Comparison of ENCODE assay signal across 8 cellular contexts in genomic region chr12:123232472-123232806, GRCh38. TPM values are rescaled to one million over a fixed set of nuclear protein-coding genes. Genes with fewer than 3 reads are reported as not detected.
DNase-seq lines count a peak whose midpoint lies in the region; ATAC-seq, FAIRE-seq and TF ChIP-seq lines count a peak whose summit lies in the region.

No MANE protein-coding gene starts in this region.

- in situ Hi-C loops in K562 (cut with MboI) (loop anchor here (10.0 kb wide), 1 partner anchor 358 kb away; no protein-coding TSS in a partner anchor), HepG2 (cut with HindIII; ENCODE audit: extremely low pct_ligation_motif_present, low pct_unique_long_range_greater_than_20kb) (loop anchor here (5.0 to 25.0 kb wide), 2 partner anchors 190 to 370 kb away; no protein-coding TSS in a partner anchor), transverse colon (cut with MboI; ENCODE audit: low pct_ligation_motif_present in 1 of 4, low pct_unique_long_range_greater_than_20kb in 1 of 4, low sequenced_read_pairs in 3 of 4) (loop anchor here in 3 of 4 donors (10.0 to 25.0 kb wide), 3 partner anchors 195 to 370 kb away; partner anchors contain the start of gene OGFOD2 (in 2 of the 3))

- H3K36me3 ChIP-seq in K562 (ENCODE audit: control insufficient read depth, insufficient read depth, low read length) (peaks cover 55% of the 10 kb centered on the region), HepG2 (replicated peaks in 1 of 2; ENCODE audit: control insufficient read depth in 1 of 2, insufficient read depth in 2 of 2, low read length in 2 of 2) (peaks cover 0 to 12% of the 10 kb centered on the region in 2 experiments; a peak in 1 of 5 replicates), transverse colon (no peaks in the 10 kb centered on the region)

- FAIRE-seq in K562 (lab: Jason Lieb, UNC) (no peak), HepG2 (lab: Jason Lieb, UNC) (no peak)

- no peak for DNase-seq in AG04449 (ENCODE audit: low read depth, low spot score)
- no peak for DNase-seq in K562 (ENCODE audit: extremely low read depth in 1 of 4, low spot score in 3 of 4)
- DNase-seq in HepG2 (ENCODE audit: low spot score) = no peak
- DNase-seq in transverse colon = no peak
- DNase-seq in glomerular visceral epithelial cell (ENCODE audit: extremely low spot score) = no peak
- DNase-seq in NCI-H2107 treated with DMSO at 0.1 percent for 48 hours (lab: John Stamatoyannopoulos, UW; ENCODE audit: unreplicated experiment) = no peak

- intact Hi-C loops in K562 (cut with micrococcal nuclease) = loop anchor here (5.0 to 10.0 kb wide), 5 partner anchors 85 to 875 kb away; no protein-coding TSS in a partner anchor
- intact Hi-C loops in HepG2 (cut with micrococcal nuclease; ENCODE audit: unreplicated experiment) = loop anchor here (5.0 kb wide), 2 partner anchors 250 to 265 kb away; partner anchors contain the start of genes ABCB9 and ARL6IP4
- intact Hi-C loops in transverse colon (cut with DNase I; ENCODE audit: low total_unique reads) = loop anchor here (10.0 kb wide), 1 partner anchor 258 kb away; the partner anchor contains the start of gene OGFOD2

- TF ChIP-seq RAD21 in K562 (CRISPR knock-in tag; conservative IDR thresholded peaks at IDR 0.05 in 1 of 2, IDR thresholded peaks at IDR 0.05 in 1 of 2) (no peak), HepG2 (CRISPR knock-in tag; IDR thresholded peaks at IDR 0.05) (no peak)

- peak overlapping the region; percentile 94 for H3K27ac ChIP-seq in K562 (ENCODE audit: extremely low read depth, low read depth, low read length)
- peak overlapping the region; percentile 89 for H3K27ac ChIP-seq in HepG2 (ENCODE audit: extremely low read length, insufficient read depth, low read length)
- H3K27ac ChIP-seq in transverse colon = peak overlapping the region; percentile 93 to 96 (median 94)

- CTCF ChIA-PET in AG04449 (lab: Yijun Ruan, JAX) (interaction anchor here (0.8 to 13.0 kb wide), 8 partner anchors 8 to 241 kb away, joined by 3 to 312 read pairs (median 4); no protein-coding TSS in a partner anchor), K562 (lab: Yijun Ruan, JAX; ENCODE audit: low intra/inter-chr PET ratio) (no interaction called here), HepG2 (lab: Yijun Ruan, JAX; ENCODE audit: low intra/inter-chr PET ratio, low total read pairs) (no interaction called here)

- TF ChIP-seq POLR2A in K562 (conservative IDR thresholded peaks at IDR 0.05) (no peak), HepG2 (IDR thresholded peaks at IDR 0.05; ENCODE audit: insufficient read depth in 1 of 2, low read depth in 2 of 2, low read length in 2 of 2) (no peak), transverse colon (IDR thresholded peaks at IDR 0.05) (no peak)

- H3K79me2 ChIP-seq in K562 (ENCODE audit: control insufficient read depth, insufficient read depth, low read length) (peaks cover 94% of the 10 kb centered on the region), HepG2 (ENCODE audit: insufficient read depth, low read length) (peaks cover 70% of the 10 kb centered on the region)

- H3K4me2 ChIP-seq in K562 (ENCODE audit: insufficient read depth, low read length) (peak overlapping the region; percentile 95), HepG2 (ENCODE audit: low read depth, low read length) (peak overlapping the region; percentile 77)

- no peaks in the 10 kb centered on the region for H3K27me3 ChIP-seq in K562 (ENCODE audit: control insufficient read depth in 2 of 2, insufficient read depth in 2 of 2, low read length in 2 of 2)
- H3K27me3 ChIP-seq in HepG2 (ENCODE audit: control insufficient read depth in 1 of 2, insufficient read depth in 2 of 2, low read length in 2 of 2) = no peaks in the 10 kb centered on the region; a peak in 1 of 5 replicates
- H3K27me3 ChIP-seq in transverse colon = no peaks in the 10 kb centered on the region

- H3K4me1 ChIP-seq in K562 (replicated peaks in 1 of 2; ENCODE audit: control insufficient read depth in 2 of 2, insufficient read depth in 2 of 2, low read length in 2 of 2) (peaks cover 19 to 24% of the 10 kb centered on the region in 2 experiments; a peak in 4 of 5 replicates), HepG2 (ENCODE audit: insufficient read depth, low read length) (peaks cover 49% of the 10 kb centered on the region), transverse colon (peaks cover 21 to 53% (median 29%) of the 10 kb centered on the region in 4 donors)

- H4K20me1 ChIP-seq in K562 (replicated peaks; ENCODE audit: control insufficient read depth, insufficient read depth, low read length) = no peaks in the 10 kb centered on the region
- no peaks in the 10 kb centered on the region for H4K20me1 ChIP-seq in HepG2 (ENCODE audit: insufficient read depth, low read length)

- H3K9ac ChIP-seq in K562 (ENCODE audit: insufficient read depth in 1 of 2, low read depth in 2 of 2, low read length in 2 of 2) = peak overlapping the region; percentile 94 to 97
- peak overlapping the region; percentile 88 for H3K9ac ChIP-seq in HepG2 (ENCODE audit: insufficient read depth, low read depth, low read length)

- H2AFZ ChIP-seq in K562 (ENCODE audit: low read depth, low read length) (peak overlapping the region; percentile 91), HepG2 (ENCODE audit: low read length) (peak overlapping the region; percentile 91)

- TF ChIP-seq EP300 in K562 (IDR thresholded peaks at IDR 0.05; ENCODE audit: low read length) (no peak), HepG2 (IDR thresholded peaks at IDR 0.05; ENCODE audit: low read depth in 2 of 2, low read length in 2 of 2) (no peak), HepG2 (CRISPR knock-in tag; IDR thresholded peaks at IDR 0.05; ENCODE audit: borderline replicate concordance) (no peak), transverse colon (IDR thresholded peaks at IDR 0.05; ENCODE audit: low read depth) (no peak)

- H3K4me3 ChIP-seq in AG04449 (ENCODE audit: low read depth, low read length) (peak overlapping the region; percentile 95), K562 (peak overlapping the region; percentile 72), HepG2 (replicated peaks in 1 of 3; ENCODE audit: insufficient read depth in 1 of 3, low read depth in 2 of 3, low read length in 3 of 3) (peak overlapping the region; percentile 71 to 95 (median 82)), transverse colon (peak overlapping the region; percentile 45 to 82 (median 62))

- H3K9me3 ChIP-seq in K562 (replicated peaks; ENCODE audit: control insufficient read depth, insufficient read depth, low read depth, low read length) = no peaks in the 10 kb centered on the region
- H3K9me3 ChIP-seq in HepG2 (ENCODE audit: low read length) = no peaks in the 10 kb centered on the region
- no peaks in the 10 kb centered on the region for H3K9me3 ChIP-seq in transverse colon

- TSS peak; percentile 51 for BruUV-seq in K562 (replicated peaks; lab: Mats Ljungman, UMichigan)
- BruUV-seq in HepG2 (replicated peaks; lab: Mats Ljungman, UMichigan) = TSS peak; percentile 66

- ATAC-seq in HG03354 (IDR thresholded peaks at IDR 0.05; ENCODE audit: poor library complexity, severe bottlenecking, unreplicated experiment) = peak; percentile 2
- ATAC-seq in K562 = peak; percentile 24
- peak; percentile 9 for ATAC-seq in HepG2
- no peak for ATAC-seq in HG02763 (IDR thresholded peaks at IDR 0.05; ENCODE audit: unreplicated experiment)

- no peaks in the 10 kb centered on the region for H3K9me1 ChIP-seq in K562 (ENCODE audit: control insufficient read depth, insufficient read depth, low read length)

- TF ChIP-seq CTCF in AG04449 (IDR thresholded peaks at IDR 0.05; ENCODE audit: insufficient read depth, low read length, missing control alignments) = no peak
- TF ChIP-seq CTCF in K562 (IDR thresholded peaks at IDR 0.05 in 2 of 3, conservative IDR thresholded peaks at IDR 0.05 in 1 of 3; ENCODE audit: insufficient read depth in 2 of 3, low read depth in 1 of 3, low read length in 3 of 3) = no peak
- TF ChIP-seq CTCF in HepG2 (CRISPR knock-in tag; IDR thresholded peaks at IDR 0.05) = no peak
- TF ChIP-seq CTCF in transverse colon (IDR thresholded peaks at IDR 0.05) = no peak

- WGBS in K562 (ENCODE audit: insufficient coverage, low coverage, missing lambda C conversion rate) = 0% methylated on average over 15 of the region's 15 CpGs
- 1% methylated on average over 15 of the region's 15 CpGs for WGBS in HepG2 (ENCODE audit: low lambda C conversion rate)
- WGBS in transverse colon (ENCODE audit: low coverage in 1 of 2), 2 donors = 0% methylated on average over 3 to 15 of the region's 15 CpGs

- POLR2A ChIA-PET in AG04449 (lab: Yijun Ruan, JAX) = interaction anchor here (0.5 to 2.7 kb wide), 43 partner anchors 9 to 820 kb away, joined by 3 to 25 read pairs (median 4); partner anchors contain the start of genes ABCB9, ARL6IP4, DDX55 and OGFOD2
- POLR2A ChIA-PET in K562 (lab: Yijun Ruan, JAX) = interaction anchor here (0.5 to 3.5 kb wide), 59 partner anchors 8 to 1430 kb away, joined by 3 to 43 read pairs (median 4); partner anchors contain the start of genes ATP6V0A2, DDX55, KNTC1 and OGFOD2
- POLR2A ChIA-PET in HepG2 (lab: Yijun Ruan, JAX) = interaction anchor here (0.5 to 3.6 kb wide), 64 partner anchors 9 to 479 kb away, joined by 3 to 63 read pairs (median 6); partner anchors contain the start of genes ABCB9, ARL6IP4, ATP6V0A2 and KMT5A

RNA-seq across cellular contexts. Expression of gene MPHOSPH9, which starts 0.5 kb away (rescaled TPM):
- 95.6 and 362 TPM in 2 replicates for total RNA-seq in K562 (2011; cell fraction: chromatin; rRNA removed; ENCODE audit: low replicate concordance)
- 57.4 and 73.7 TPM in 2 replicates for total RNA-seq in K562 (2011; cell fraction: nucleolus; rRNA removed)
- 121 and 152 TPM in 2 replicates for total RNA-seq in K562 (2011; cell fraction: nucleoplasm; rRNA removed)
- total RNA-seq in K562 (2014; rRNA removed) (59.3 and 63.6 TPM in 2 replicates), K562 (2014; rRNA removed; fragmentation: Illumina TruSeq; extraction: Trizol) (78.6 and 87.5 TPM in 2 replicates), K562 (2015; rRNA removed; fragmentation: Illumina TruSeq; extraction: Trizol) (97.0 and 103 TPM in 2 replicates), K562 (2021) (54.5 and 60.0 TPM in 2 replicates), HepG2 (2016; rRNA removed; fragmentation: Illumina TruSeq; extraction: Trizol) (63.4 and 105 TPM in 2 replicates), transverse colon (10 to 100 TPM; 15.6 to 90.9 (median 40.7) TPM)
- polyA plus RNA-seq in K562 (2011; rRNA removed) (53.2 and 61.1 TPM in 2 replicates), K562 (2014; fragmentation: Illumina TruSeq; extraction: Trizol) (38.5 and 45.8 TPM in 2 replicates), K562 (2014; fragmentation: Nextera tagmentation; extraction: Ambion mirVana) (10 to 100 TPM; 14.2 to 22.5 TPM), K562 (2014; rRNA removed) (50.1 and 53.3 TPM in 2 replicates), HepG2 (2011; rRNA removed) (12.8 and 20.3 TPM in 2 replicates)
- polyA plus RNA-seq in K562 (2011; cell fraction: cytosol; rRNA removed) = 8.5 and 16.3 TPM in 2 replicates
- 44.8 and 56.5 TPM in 2 replicates for polyA plus RNA-seq in K562 (2011; cell fraction: nucleus; rRNA removed)
- 21.3 and 22.8 TPM in 2 replicates for polyA plus RNA-seq in K562 (2012)
- 105 and 130 TPM in 2 replicates for polyA minus RNA-seq in K562 (2011; rRNA and poly(A)+ RNA removed)
- polyA minus RNA-seq in K562 (2011; cell fraction: cytosol; rRNA and poly(A)+ RNA removed) = 26.8 and 38.2 TPM in 2 replicates
- polyA minus RNA-seq in K562 (2011; cell fraction: nucleus; rRNA and poly(A)+ RNA removed) = 78.4 and 135 TPM in 2 replicates
- total RNA-seq in HepG2 (2016; cell fraction: cytosol; rRNA removed; fragmentation: Illumina TruSeq; extraction: Trizol; ENCODE audit: low read depth) = 22.5 and 26.3 TPM in 2 replicates
- 66.9 and 102 TPM in 2 replicates for total RNA-seq in HepG2 (2016; cell fraction: insoluble cytoplasmic fraction; rRNA removed; fragmentation: Illumina TruSeq; extraction: Trizol)
- total RNA-seq in HepG2 (2016; cell fraction: membrane; rRNA removed; fragmentation: Illumina TruSeq; extraction: Trizol) = 48.3 and 55.1 TPM in 2 replicates
- 87.6 and 95.5 TPM in 2 replicates for total RNA-seq in HepG2 (2016; cell fraction: nucleus; rRNA removed; fragmentation: Illumina TruSeq; extraction: Trizol)
- 4.1 and 6.0 TPM in 2 replicates for polyA plus RNA-seq in HepG2 (2011; cell fraction: cytosol; rRNA removed)
- polyA plus RNA-seq in HepG2 (2011; cell fraction: nucleus; rRNA removed) = 15.1 and 19.3 TPM in 2 replicates
- polyA plus RNA-seq in HepG2 (2012) = 10.8 and 17.4 TPM in 2 replicates
- 3.7 and 5.2 TPM in 2 replicates for polyA plus RNA-seq in HepG2 (2016; cell fraction: cytosol; fragmentation: Illumina TruSeq; extraction: Trizol; ENCODE audit: low read depth)
- polyA plus RNA-seq in HepG2 (2016; cell fraction: insoluble cytoplasmic fraction; fragmentation: Illumina TruSeq; extraction: Trizol; ENCODE audit: low read depth) = 42.2 and 54.4 TPM in 2 replicates
- 9.7 and 16.5 TPM in 2 replicates for polyA plus RNA-seq in HepG2 (2016; cell fraction: membrane; fragmentation: Illumina TruSeq; extraction: Trizol; ENCODE audit: low read depth)
- polyA plus RNA-seq in HepG2 (2016; cell fraction: nucleus; fragmentation: Illumina TruSeq; extraction: Trizol; ENCODE audit: insufficient read depth, low read depth) = 50.0 and 51.4 TPM in 2 replicates
- 9.0 and 29.0 TPM in 2 replicates for polyA minus RNA-seq in HepG2 (2011; rRNA and poly(A)+ RNA removed; ENCODE audit: low replicate concordance)
- polyA minus RNA-seq in HepG2 (2011; cell fraction: cytosol; rRNA and poly(A)+ RNA removed) = 28.6 and 33.4 TPM in 2 replicates
- polyA minus RNA-seq in HepG2 (2011; cell fraction: nucleus; rRNA and poly(A)+ RNA removed) = 80.9 and 119 TPM in 2 replicates

RNA-seq across cellular contexts. Expression of gene MTRFR, which starts 0.8 kb away (rescaled TPM):
- total RNA-seq in K562 (2011; cell fraction: chromatin; rRNA removed; ENCODE audit: low replicate concordance) = 43.4 and 69.0 TPM in 2 replicates
- total RNA-seq in K562 (2011; cell fraction: nucleolus; rRNA removed) = 60.1 and 65.2 TPM in 2 replicates
- 57.9 and 58.3 TPM in 2 replicates for total RNA-seq in K562 (2011; cell fraction: nucleoplasm; rRNA removed)
- total RNA-seq in K562 (2014; rRNA removed) (23.4 and 26.4 TPM in 2 replicates), K562 (2014; rRNA removed; fragmentation: Illumina TruSeq; extraction: Trizol) (32.5 and 34.7 TPM in 2 replicates), K562 (2015; rRNA removed; fragmentation: Illumina TruSeq; extraction: Trizol) (45.5 and 50.9 TPM in 2 replicates), K562 (2021) (23.1 and 24.0 TPM in 2 replicates), HepG2 (2016; rRNA removed; fragmentation: Illumina TruSeq; extraction: Trizol) (9.9 and 10.0 TPM in 2 replicates), transverse colon (10 to 100 TPM in 2 of 4 donors, 1 to 10 TPM in 2; 3.6 to 19.2 (median 9.7) TPM)
- polyA plus RNA-seq in K562 (2011; rRNA removed) (15.2 and 16.7 TPM in 2 replicates), K562 (2014; fragmentation: Illumina TruSeq; extraction: Trizol) (33.3 and 37.1 TPM in 2 replicates), K562 (2014; fragmentation: Nextera tagmentation; extraction: Ambion mirVana) (10 to 100 TPM; 52.6 to 55.6 TPM), K562 (2014; rRNA removed) (29.6 and 32.3 TPM in 2 replicates), HepG2 (2011; rRNA removed) (6.6 and 7.1 TPM in 2 replicates)
- polyA plus RNA-seq in K562 (2011; cell fraction: cytosol; rRNA removed) = 23.7 and 26.5 TPM in 2 replicates
- 7.3 and 10.9 TPM in 2 replicates for polyA plus RNA-seq in K562 (2011; cell fraction: nucleus; rRNA removed)
- polyA plus RNA-seq in K562 (2012) = 19.2 and 25.8 TPM in 2 replicates
- polyA minus RNA-seq in K562 (2011; rRNA and poly(A)+ RNA removed) = 18.5 and 22.0 TPM in 2 replicates
- 15.7 and 18.5 TPM in 2 replicates for polyA minus RNA-seq in K562 (2011; cell fraction: cytosol; rRNA and poly(A)+ RNA removed)
- 16.8 and 24.9 TPM in 2 replicates for polyA minus RNA-seq in K562 (2011; cell fraction: nucleus; rRNA and poly(A)+ RNA removed)
- total RNA-seq in HepG2 (2016; cell fraction: cytosol; rRNA removed; fragmentation: Illumina TruSeq; extraction: Trizol; ENCODE audit: low read depth) = 4.3 and 4.7 TPM in 2 replicates
- 10.1 and 11.8 TPM in 2 replicates for total RNA-seq in HepG2 (2016; cell fraction: insoluble cytoplasmic fraction; rRNA removed; fragmentation: Illumina TruSeq; extraction: Trizol)
- total RNA-seq in HepG2 (2016; cell fraction: membrane; rRNA removed; fragmentation: Illumina TruSeq; extraction: Trizol) = 7.4 and 8.2 TPM in 2 replicates
- 5.5 and 10.3 TPM in 2 replicates for total RNA-seq in HepG2 (2016; cell fraction: nucleus; rRNA removed; fragmentation: Illumina TruSeq; extraction: Trizol)
- 8.7 and 9.8 TPM in 2 replicates for polyA plus RNA-seq in HepG2 (2011; cell fraction: cytosol; rRNA removed)
- 5.2 and 6.4 TPM in 2 replicates for polyA plus RNA-seq in HepG2 (2011; cell fraction: nucleus; rRNA removed)
- 10.0 and 10.2 TPM in 2 replicates for polyA plus RNA-seq in HepG2 (2012)
- polyA plus RNA-seq in HepG2 (2016; cell fraction: cytosol; fragmentation: Illumina TruSeq; extraction: Trizol; ENCODE audit: low read depth) = 3.1 and 3.9 TPM in 2 replicates
- polyA plus RNA-seq in HepG2 (2016; cell fraction: insoluble cytoplasmic fraction; fragmentation: Illumina TruSeq; extraction: Trizol; ENCODE audit: low read depth) = 13.9 and 14.4 TPM in 2 replicates
- 4.7 and 4.9 TPM in 2 replicates for polyA plus RNA-seq in HepG2 (2016; cell fraction: membrane; fragmentation: Illumina TruSeq; extraction: Trizol; ENCODE audit: low read depth)
- polyA plus RNA-seq in HepG2 (2016; cell fraction: nucleus; fragmentation: Illumina TruSeq; extraction: Trizol; ENCODE audit: insufficient read depth, low read depth) = 10.7 and 11.4 TPM in 2 replicates
- 16.6 and 38.7 TPM in 2 replicates for polyA minus RNA-seq in HepG2 (2011; rRNA and poly(A)+ RNA removed; ENCODE audit: low replicate concordance)
- polyA minus RNA-seq in HepG2 (2011; cell fraction: cytosol; rRNA and poly(A)+ RNA removed) = 3.7 and 7.1 TPM in 2 replicates
- 17.9 and 18.5 TPM in 2 replicates for polyA minus RNA-seq in HepG2 (2011; cell fraction: nucleus; rRNA and poly(A)+ RNA removed)

RNA-seq across cellular contexts. Expression of gene CDK2AP1, which starts 39.2 kb away (rescaled TPM):
- 10.7 and 13.8 TPM in 2 replicates for total RNA-seq in K562 (2011; cell fraction: chromatin; rRNA removed; ENCODE audit: low replicate concordance)
- total RNA-seq in K562 (2011; cell fraction: nucleolus; rRNA removed) = 6.8 and 7.7 TPM in 2 replicates
- total RNA-seq in K562 (2011; cell fraction: nucleoplasm; rRNA removed) = 12.2 and 23.9 TPM in 2 replicates
- total RNA-seq in K562 (2014; rRNA removed) (48.8 and 76.0 TPM in 2 replicates), K562 (2014; rRNA removed; fragmentation: Illumina TruSeq; extraction: Trizol) (74.3 and 75.5 TPM in 2 replicates), K562 (2015; rRNA removed; fragmentation: Illumina TruSeq; extraction: Trizol) (53.4 and 56.5 TPM in 2 replicates), K562 (2021) (57.9 and 64.7 TPM in 2 replicates), HepG2 (2016; rRNA removed; fragmentation: Illumina TruSeq; extraction: Trizol) (124 and 127 TPM in 2 replicates), transverse colon (10 to 100 TPM; 14.2 to 60.5 (median 45.6) TPM)
- polyA plus RNA-seq in K562 (2011; rRNA removed) (75.3 and 130 TPM in 2 replicates), K562 (2014; fragmentation: Illumina TruSeq; extraction: Trizol) (86.2 and 99.9 TPM in 2 replicates), K562 (2014; fragmentation: Nextera tagmentation; extraction: Ambion mirVana) (10 to 100 TPM; 26.0 to 28.2 TPM), K562 (2014; rRNA removed) (59.2 and 83.0 TPM in 2 replicates), HepG2 (2011; rRNA removed) (86.4 and 134 TPM in 2 replicates)
- polyA plus RNA-seq in K562 (2011; cell fraction: cytosol; rRNA removed) = 33.0 and 59.0 TPM in 2 replicates
- 16.3 and 26.6 TPM in 2 replicates for polyA plus RNA-seq in K562 (2011; cell fraction: nucleus; rRNA removed)
- polyA plus RNA-seq in K562 (2012) = 37.3 and 64.5 TPM in 2 replicates
- polyA minus RNA-seq in K562 (2011; rRNA and poly(A)+ RNA removed) = 33.6 and 45.3 TPM in 2 replicates
- 13.5 and 23.6 TPM in 2 replicates for polyA minus RNA-seq in K562 (2011; cell fraction: cytosol; rRNA and poly(A)+ RNA removed)
- 5.1 and 7.8 TPM in 2 replicates for polyA minus RNA-seq in K562 (2011; cell fraction: nucleus; rRNA and poly(A)+ RNA removed)
- total RNA-seq in HepG2 (2016; cell fraction: cytosol; rRNA removed; fragmentation: Illumina TruSeq; extraction: Trizol; ENCODE audit: low read depth) = 231 and 242 TPM in 2 replicates
- total RNA-seq in HepG2 (2016; cell fraction: insoluble cytoplasmic fraction; rRNA removed; fragmentation: Illumina TruSeq; extraction: Trizol) = 113 and 125 TPM in 2 replicates
- total RNA-seq in HepG2 (2016; cell fraction: membrane; rRNA removed; fragmentation: Illumina TruSeq; extraction: Trizol) = 398 and 408 TPM in 2 replicates
- total RNA-seq in HepG2 (2016; cell fraction: nucleus; rRNA removed; fragmentation: Illumina TruSeq; extraction: Trizol) = 62.2 and 68.8 TPM in 2 replicates
- polyA plus RNA-seq in HepG2 (2011; cell fraction: cytosol; rRNA removed) = 58.8 and 85.6 TPM in 2 replicates
- polyA plus RNA-seq in HepG2 (2011; cell fraction: nucleus; rRNA removed) = 20.9 and 25.6 TPM in 2 replicates
- polyA plus RNA-seq in HepG2 (2012) = 65.6 and 68.7 TPM in 2 replicates
- polyA plus RNA-seq in HepG2 (2016; cell fraction: cytosol; fragmentation: Illumina TruSeq; extraction: Trizol; ENCODE audit: low read depth) = 579 and 634 TPM in 2 replicates
- polyA plus RNA-seq in HepG2 (2016; cell fraction: insoluble cytoplasmic fraction; fragmentation: Illumina TruSeq; extraction: Trizol; ENCODE audit: low read depth) = 215 and 249 TPM in 2 replicates
- polyA plus RNA-seq in HepG2 (2016; cell fraction: membrane; fragmentation: Illumina TruSeq; extraction: Trizol; ENCODE audit: low read depth) = 709 and 711 TPM in 2 replicates
- 153 and 155 TPM in 2 replicates for polyA plus RNA-seq in HepG2 (2016; cell fraction: nucleus; fragmentation: Illumina TruSeq; extraction: Trizol; ENCODE audit: insufficient read depth, low read depth)
- polyA minus RNA-seq in HepG2 (2011; rRNA and poly(A)+ RNA removed; ENCODE audit: low replicate concordance) = 55.7 and 80.7 TPM in 2 replicates
- 29.3 and 31.7 TPM in 2 replicates for polyA minus RNA-seq in HepG2 (2011; cell fraction: cytosol; rRNA and poly(A)+ RNA removed)
- 17.1 and 23.9 TPM in 2 replicates for polyA minus RNA-seq in HepG2 (2011; cell fraction: nucleus; rRNA and poly(A)+ RNA removed)
